ENCODE assay signal across 17 cellular contexts in the genomic region with DNA sequence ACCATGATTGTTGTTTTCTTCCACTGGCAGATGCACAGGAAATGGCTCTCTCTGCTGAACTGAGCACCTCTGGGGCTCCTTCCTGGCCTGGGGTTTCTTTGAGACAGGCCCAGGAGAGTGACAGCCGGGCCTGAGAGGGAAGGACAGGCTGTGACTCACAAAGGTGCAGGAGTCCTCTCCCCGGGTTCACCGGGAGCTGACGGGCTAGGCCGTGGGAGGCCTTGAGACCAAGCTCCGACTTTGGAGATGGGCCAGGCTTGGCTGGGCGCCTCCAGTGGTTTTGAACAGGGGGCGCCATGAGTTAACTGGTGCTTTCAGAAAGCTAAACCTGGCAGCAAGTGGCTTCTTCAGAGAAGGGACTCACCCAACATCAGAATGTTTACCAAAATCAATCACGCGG.
DNase-seq lines count a peak whose midpoint lies in the region; ATAC-seq, FAIRE-seq and TF ChIP-seq lines count a peak whose summit lies in the region.
"Had no signal": no experiment of that assay in that cellular context is flagged by ENCODE, and none has a peak within 500 bp of the region (broad histone marks: within the 10 kb centered on the region; RNA-seq: fewer than 3 reads in every experiment).

No MANE protein-coding gene starts in this region.

- TF ChIP-seq POLR2A in GM12878 (IDR thresholded peaks at IDR 0.05; ENCODE audit: low read depth, low read length) (no peak), spleen (IDR thresholded peaks at IDR 0.05) (no peak)

- H3K4me1 Mint-ChIP-seq in activated T-cell treated with anti-CD3 and anti-CD28 coated beads, Interleukin-2, amount 50 U/mL, for 24 hours (ENCODE audit: low read depth) = peaks cover 2% of the 10 kb centered on the region
- H3K4me1 Mint-ChIP-seq: stimulated activated memory B cell treated with anti-CD40 and anti-IgM and Interleukin-4, amounts not matched to agents 10 μg/mL and 1 μg/mL and 100 μg/mL, for 72 hours had no signal

- CTCF ChIA-PET in GM12878 (lab: Yijun Ruan, JAX) = no interaction called here

- ATAC-seq in GM12878 (no peak; the same call in 2 of the 3 replicates), GM21825 (IDR thresholded peaks at IDR 0.05; ENCODE audit: unreplicated experiment) (no peak)
- ATAC-seq: psoas muscle; stimulated activated memory B cell treated with anti-CD40 and anti-IgM and Interleukin-4, amounts not matched to agents 10 μg/mL and 1 μg/mL and 100 μg/mL, for 72 hours had no signal

- no peak for FAIRE-seq in GM12878 (lab: Jason Lieb, UNC)
- FAIRE-seq: GM19239 had no signal

- no peak overlapping the region for H3K9ac ChIP-seq in GM12878 (ENCODE audit: control insufficient read depth, insufficient read depth, low read length)

- intact Hi-C loops in GM12878 (cut with micrococcal nuclease; ENCODE audit: unreplicated experiment) = no loop called here
- intact Hi-C loops in spleen (cut with DNase I; ENCODE audit: low total_unique reads) = no loop called here

- H3K9me3 ChIP-seq in GM12878 (replicated peaks; ENCODE audit: control insufficient read depth, insufficient read depth, low read length) (no peaks in the 10 kb centered on the region), spleen (no peaks in the 10 kb centered on the region)
- H3K9me3 ChIP-seq: psoas muscle had no signal

- RAD21 ChIA-PET in GM12878 (lab: Charles Lee; ENCODE audit: unreplicated experiment) = interaction anchor here (0.6 kb wide), 1 partner anchor 234 kb away, joined by 3 read pairs; no protein-coding TSS in a partner anchor

- no peaks in the 10 kb centered on the region for H3K36me3 ChIP-seq in GM12878 (ENCODE audit: control insufficient read depth in 2 of 2, insufficient read depth in 2 of 2, low read length in 1 of 2)
- H3K36me3 ChIP-seq in spleen = no peaks in the 10 kb centered on the region

- H3K27me3 ChIP-seq in GM12878 (replicated peaks in 1 of 2; ENCODE audit: control insufficient read depth in 2 of 2, insufficient read depth in 2 of 2, low read length in 1 of 2) = no peaks in the 10 kb centered on the region; a peak in 2 of 4 replicates
- H3K27me3 ChIP-seq in spleen (replicated peaks in 1 of 7) = peaks cover 0 to 10% (median 0%) of the 10 kb centered on the region in 7 donors

- H3K27ac Mint-ChIP-seq in activated T-cell treated with anti-CD3 and anti-CD28 coated beads, Interleukin-2, amount 50 U/mL, for 24 hours = no peak overlapping the region
- H3K27ac Mint-ChIP-seq: stimulated activated memory B cell treated with anti-CD40 and anti-IgM and Interleukin-4, amounts not matched to agents 10 μg/mL and 1 μg/mL and 100 μg/mL, for 72 hours had no signal

- H3K4me2 ChIP-seq in GM12878 (ENCODE audit: control insufficient read depth, insufficient read depth) = no peak overlapping the region

- no peaks in the 10 kb centered on the region for H3K36me3 Mint-ChIP-seq in activated T-cell treated with anti-CD3 and anti-CD28 coated beads, Interleukin-2, amount 50 U/mL, for 24 hours (ENCODE audit: low read depth)
- H3K36me3 Mint-ChIP-seq: stimulated activated memory B cell treated with anti-CD40 and anti-IgM and Interleukin-4, amounts not matched to agents 10 μg/mL and 1 μg/mL and 100 μg/mL, for 72 hours had no signal

- no peak overlapping the region; the same call in 1 of the 2 replicates for H2AFZ ChIP-seq in GM12878 (ENCODE audit: control insufficient read depth, low read depth, low read length)

- no peaks in the 10 kb centered on the region for H4K20me1 ChIP-seq in GM12878 (ENCODE audit: control insufficient read depth, insufficient read depth)

- TF ChIP-seq CTCF in GM12878 (IDR thresholded peaks at IDR 0.05 in 2 of 3, conservative IDR thresholded peaks at IDR 0.05 in 1 of 3; ENCODE audit: control insufficient read depth in 2 of 3, extremely low read depth in 1 of 3, insufficient read depth in 1 of 3, low read depth in 3 of 3, low read length in 3 of 3) (peak in 2 of 3 experiments; percentile 5 to 16; a peak in 2 of 6 replicates), spleen (IDR thresholded peaks at IDR 0.05 in 8 of 11, conservative IDR thresholded peaks at IDR 0.05 in 3 of 11) (no peak)

- peaks cover 7% of the 10 kb centered on the region for H3K27me3 Mint-ChIP-seq in activated T-cell treated with anti-CD3 and anti-CD28 coated beads, Interleukin-2, amount 50 U/mL, for 24 hours

- no peak for TF ChIP-seq RAD21 in GM12878 (IDR thresholded peaks at IDR 0.05; ENCODE audit: insufficient read depth, low read depth, low read length)

- H3K9me3 Mint-ChIP-seq in activated T-cell treated with anti-CD3 and anti-CD28 coated beads, Interleukin-2, amount 50 U/mL, for 24 hours = no peaks in the 10 kb centered on the region
- H3K9me3 Mint-ChIP-seq: stimulated activated memory B cell treated with anti-CD40 and anti-IgM and Interleukin-4, amounts not matched to agents 10 μg/mL and 1 μg/mL and 100 μg/mL, for 72 hours had no signal

- no TSS peak for BruUV-seq in GM12878 (replicated peaks; lab: Mats Ljungman, UMichigan)

- in situ Hi-C loops in GM12878 (cut with MboI) = no loop called here

- DNase-seq in activated T-cell treated with anti-CD3 and anti-CD28 coated beads for 48 hours (ENCODE audit: low read depth) (peak; percentile 1), NCI-H1105 (lab: John Stamatoyannopoulos, UW) (peak; percentile 12), GM12878 (ENCODE audit: low read depth, low spot score) (no peak), spleen (peak; percentile 46), GM03348 (ENCODE audit: low spot score) (no peak)
- DNase-seq in activated T-cell treated with anti-CD3 and anti-CD28 coated beads, Interleukin-2, amount 50 U/mL, for 24 hours = no peak
- DNase-seq in activated CD4-positive, CD25-positive, alpha-beta regulatory T cell treated with anti-CD3 and anti-CD28 coated beads, Interleukin-2, amount 50 U/mL, for 72 hours = no peak
- DNase-seq: activated naive CD4-positive, alpha-beta T cell treated with anti-CD3 and anti-CD28 coated beads, Interleukin-2, amount 50 U/mL, for 16 hours; DMS79 treated with DMSO at 0.1 percent for 48 hours; GOT3; NCI-H1417 treated with DMSO at 0.1 percent for 48 hours; NCI-H510A; stimulated activated CD4-positive, alpha-beta T cell treated with anti-CD3 and anti-CD28 coated beads, Interleukin-2, amount 100 ng/mL, for 24 hours had no signal

- 41% methylated on average over 10 of the region's 10 CpGs for WGBS in GM12878 (ENCODE audit: insufficient coverage, insufficient replicate concordance, low lambda C conversion rate, missing lambda C conversion rate)
- 43 to 60% (median 55%) methylated on average over 8 to 10 of the region's 10 CpGs for WGBS in spleen, 5 donors

- H3K27ac ChIP-seq in GM12878 (ENCODE audit: control insufficient read depth, insufficient read depth) (no peak overlapping the region), spleen (no peak overlapping the region)
- H3K27ac ChIP-seq: psoas muscle had no signal

- H3K4me1 ChIP-seq in GM12878 (ENCODE audit: control insufficient read depth, insufficient read depth, low read length) (no peaks in the 10 kb centered on the region), spleen (peaks cover 0 to 9% (median 0%) of the 10 kb centered on the region in 6 donors)
- H3K4me1 ChIP-seq: psoas muscle had no signal

- SMC1A ChIA-PET in GM12878 (lab: Charles Lee; ENCODE audit: uncharacterized antibody, unreplicated experiment) = no interaction called here

- no peak overlapping the region for H3K4me3 ChIP-seq in GM12878
- H3K4me3 ChIP-seq in spleen = no peak overlapping the region
- H3K4me3 ChIP-seq: psoas muscle had no signal

- no peak overlapping the region for H3K4me3 Mint-ChIP-seq in activated T-cell treated with anti-CD3 and anti-CD28 coated beads, Interleukin-2, amount 50 U/mL, for 24 hours
- H3K4me3 Mint-ChIP-seq: stimulated activated memory B cell treated with anti-CD40 and anti-IgM and Interleukin-4, amounts not matched to agents 10 μg/mL and 1 μg/mL and 100 μg/mL, for 72 hours had no signal

- TF ChIP-seq EP300 in GM12878 (IDR thresholded peaks at IDR 0.05; ENCODE audit: borderline replicate concordance in 1 of 2, control insufficient read depth in 1 of 2, low read depth in 2 of 2, low read length in 2 of 2) = no peak

- no peaks in the 10 kb centered on the region for H3K79me2 ChIP-seq in GM12878 (ENCODE audit: control insufficient read depth, insufficient read depth, low read length)

- POLR2A ChIA-PET in GM12878 (lab: Charles Lee) = no interaction called here

TF ChIP-seq in GM12878, 131 proteins besides CTCF, POLR2A, EP300 and RAD21:
- TF ChIP-seq E2F8 (IDR thresholded peaks at IDR 0.05; ENCODE audit: low read depth, partially characterized antibody) = no peak
- TF ChIP-seq, protein P1, sequence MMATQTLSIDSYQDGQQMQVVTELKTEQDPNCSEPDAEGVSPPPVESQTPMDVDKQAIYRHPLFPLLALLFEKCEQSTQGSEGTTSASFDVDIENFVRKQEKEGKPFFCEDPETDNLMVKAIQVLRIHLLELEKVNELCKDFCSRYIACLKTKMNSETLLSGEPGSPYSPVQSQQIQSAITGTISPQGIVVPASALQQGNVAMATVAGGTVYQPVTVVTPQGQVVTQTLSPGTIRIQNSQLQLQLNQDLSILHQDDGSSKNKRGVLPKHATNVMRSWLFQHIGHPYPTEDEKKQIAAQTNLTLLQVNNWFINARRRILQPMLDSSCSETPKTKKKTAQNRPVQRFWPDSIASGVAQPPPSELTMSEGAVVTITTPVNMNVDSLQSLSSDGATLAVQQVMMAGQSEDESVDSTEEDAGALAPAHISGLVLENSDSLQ (IDR thresholded peaks at IDR 0.05) = 0 out of 2 replicates have a peak, but pooled peaks have one; percentile 12

Comparison
In these comparisons a context has a peak if more than half of its experiments do, and no peak if none do; other contexts are left out.
1. DNase-seq: peak in activated T-cell treated with anti-CD3 and anti-CD28 coated beads for 48 hours (single experiment), NCI-H1105 (single experiment) and spleen (single experiment); none in activated T-cell treated with anti-CD3 and anti-CD28 coated beads, Interleukin-2, amount 50 U/mL, for 24 hours (single experiment), GM12878 (single experiment), GM03348 (single experiment) and activated CD4-positive, CD25-positive, alpha-beta regulatory T cell treated with anti-CD3 and anti-CD28 coated beads, Interleukin-2, amount 50 U/mL, for 72 hours (single experiment).
2. CTCF ChIP-seq: peak in GM12878 (2 of 3); none in spleen (0 of 11).